In genomic region chr12:100668939-100669536, GRCh38 we compare ENCODE assay signal across 8 cellular contexts.
DNase-seq lines count a peak whose midpoint lies in the region; ATAC-seq and TF ChIP-seq lines count a peak whose summit lies in the region.

No MANE protein-coding gene starts in this region.

- no peak overlapping the region for H3K4me3 Mint-ChIP-seq in MCF 10A (ENCODE audit: unreplicated experiment)

- no TSS peak for BruUV-seq in MCF 10A (replicated peaks; lab: Mats Ljungman, UMichigan)

- no peaks in the 10 kb centered on the region for H4K20me1 ChIP-seq in SU-DHL-6 (ENCODE audit: low read depth, low read length)

- ATAC-seq in HG02759 (IDR thresholded peaks at IDR 0.05; ENCODE audit: unreplicated experiment), result peak; percentile 79
- peak; percentile 97 for ATAC-seq in left colon

- intact Hi-C loops in MCF 10A (cut with micrococcal nuclease), result loop anchor here (1.0 to 10.0 kb wide), 3 partner anchors 65 to 434 kb away; no protein-coding TSS in a partner anchor
- intact Hi-C loops in left colon (cut with DNase I, micrococcal nuclease), result no loop called here

- H3K36me3 ChIP-seq in SU-DHL-6 (ENCODE audit: low read length), result no peaks in the 10 kb centered on the region

- no peak overlapping the region for H3K9ac ChIP-seq in SU-DHL-6 (ENCODE audit: low read length)

- peaks cover 23% of the 10 kb centered on the region for H3K27me3 Mint-ChIP-seq in MCF 10A (ENCODE audit: insufficient read depth, unreplicated experiment)

- no peaks in the 10 kb centered on the region for H3K9me2 ChIP-seq in SU-DHL-6 (replicated peaks; ENCODE audit: insufficient read depth, low read length)

- no peaks in the 10 kb centered on the region for H3K9me3 ChIP-seq in SU-DHL-6 (ENCODE audit: insufficient read depth, low read length)

- TF ChIP-seq CTCF in SU-DHL-6 (IDR thresholded peaks at IDR 0.05; ENCODE audit: insufficient read depth, low read length, poor library complexity, severe bottlenecking), result peak; percentile 84
- peak; percentile 86 for TF ChIP-seq CTCF in MCF 10A (IDR thresholded peaks at IDR 0.05; ENCODE audit: unreplicated experiment)

- no peaks in the 10 kb centered on the region for H3K4me1 Mint-ChIP-seq in MCF 10A (ENCODE audit: insufficient read depth, unreplicated experiment)

- H3K27me3 ChIP-seq in SU-DHL-6 (ENCODE audit: low read length), result no peaks in the 10 kb centered on the region; the same call in 1 of the 2 replicates

- no peak overlapping the region for H3K27ac ChIP-seq in SU-DHL-6 (ENCODE audit: low read depth, low read length)

- no peak overlapping the region for H3K27ac Mint-ChIP-seq in MCF 10A (ENCODE audit: low read depth, unreplicated experiment)

- CTCF ChIA-PET in MCF 10A (lab: Yijun Ruan, JAX), result interaction anchor here (0.6 to 1.2 kb wide), 7 partner anchors 9 to 73 kb away, joined by 3 to 7 read pairs (median 3); no protein-coding TSS in a partner anchor

- POLR2A ChIA-PET in MCF 10A (lab: Yijun Ruan, JAX), result no interaction called here

- H3K4me3 ChIP-seq in SU-DHL-6 (ENCODE audit: insufficient read depth, low read length, poor library complexity, severe bottlenecking), result no peak overlapping the region

- H3K9me3 Mint-ChIP-seq in MCF 10A (ENCODE audit: unreplicated experiment), result no peaks in the 10 kb centered on the region

- H3K4me2 ChIP-seq in SU-DHL-6 (ENCODE audit: low read depth, low read length, poor library complexity, severe bottlenecking), result no peak overlapping the region

- DNase-seq in stimulated activated naive CD4-positive, alpha-beta T cell treated with Interleukin-2 at 50 U/mL for 16 hours (lab: John Stamatoyannopoulos, UW), result peak; percentile 4
- DNase-seq in stimulated activated naive CD4-positive, alpha-beta T cell (lab: John Stamatoyannopoulos, UW), result no peak
- DNase-seq in NCI-H1105 treated with DMSO at 0.1 percent for 48 hours (lab: John Stamatoyannopoulos, UW) (peak; percentile 76), MCF 10A (ENCODE audit: unreplicated experiment) (peak; percentile 83), left colon (peak; percentile 62 to 89)
- peak; percentile 9 to 61 (median 14) for DNase-seq in stimulated activated CD4-positive, alpha-beta T cell treated with anti-CD3 and anti-CD28 coated beads, TNF-alpha, amount 100 ng/mL, for 24 hours (ENCODE audit: low read depth in 3 of 3)

- H3F3A ChIP-seq in SU-DHL-6 (ENCODE audit: insufficient read depth), result no peaks in the 10 kb centered on the region

- H2AFZ ChIP-seq in SU-DHL-6 (ENCODE audit: low read depth, low read length, severe bottlenecking), result no peak overlapping the region

- no peaks in the 10 kb centered on the region for H3K79me2 ChIP-seq in SU-DHL-6 (ENCODE audit: insufficient read depth, low read length)

- H3K36me3 Mint-ChIP-seq in MCF 10A (ENCODE audit: insufficient read depth, unreplicated experiment), result no peaks in the 10 kb centered on the region

Comparison
In these comparisons a context has a peak if more than half of its experiments do, and no peak if none do; other contexts are left out.
1. DNase-seq: peak in stimulated activated naive CD4-positive, alpha-beta T cell treated with Interleukin-2 at 50 U/mL for 16 hours (single experiment), NCI-H1105 treated with DMSO at 0.1 percent for 48 hours (single experiment), MCF 10A (single experiment), left colon (2 of 2) and stimulated activated CD4-positive, alpha-beta T cell treated with anti-CD3 and anti-CD28 coated beads, TNF-alpha, amount 100 ng/mL, for 24 hours (3 of 3); none in stimulated activated naive CD4-positive, alpha-beta T cell (0 of 6).